Comparison of ENCODE assay signal across 11 cellular contexts in the genomic region with DNA sequence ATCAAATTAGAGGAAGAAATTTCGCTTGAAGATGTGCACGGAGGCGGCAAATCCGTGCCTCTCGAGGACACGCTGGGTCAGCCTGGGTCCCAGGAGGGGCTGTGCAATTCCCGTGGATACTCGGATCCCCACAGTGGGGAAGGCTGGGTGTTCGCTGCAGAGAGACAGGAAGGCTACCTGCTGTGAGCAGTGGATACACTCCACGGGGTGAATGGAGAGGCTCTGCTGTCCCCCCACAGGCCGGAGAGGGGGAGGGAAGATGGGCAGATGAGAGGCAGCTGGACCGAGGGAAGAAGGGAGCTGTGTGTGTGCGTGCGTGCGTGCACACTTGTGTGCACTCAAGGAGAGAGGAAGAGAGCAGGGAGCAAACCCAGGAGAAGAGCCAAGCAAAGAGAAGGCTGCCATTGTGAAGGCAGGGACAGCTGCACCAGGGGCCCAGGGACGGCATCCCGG. TPM values are rescaled to one million over a fixed set of nuclear protein-coding genes. Genes with fewer than 3 reads are reported as not detected.
DNase-seq lines count a peak whose midpoint lies in the region; ATAC-seq and TF ChIP-seq lines count a peak whose summit lies in the region.
"Had no signal": no experiment of that assay in that cellular context is flagged by ENCODE, and none has a peak within 500 bp of the region (broad histone marks: within the 10 kb centered on the region; RNA-seq: fewer than 3 reads in every experiment).

No MANE protein-coding gene starts in this region.

- H3K4me1 Mint-ChIP-seq in activated CD8-positive, alpha-beta T cell treated with anti-CD3 and anti-CD28 coated beads for 36 hours (ENCODE audit: low read depth): peaks cover 33% of the 10 kb centered on the region

- no peaks in the 10 kb centered on the region for H3K27me3 ChIP-seq in A673 (replicated peaks; ENCODE audit: insufficient read depth, low read depth, low read length, poor library complexity)
- H3K27me3 ChIP-seq in lower lobe of right lung (ENCODE audit: low read depth): no peaks in the 10 kb centered on the region
- H3K27me3 ChIP-seq in breast epithelium: no peaks in the 10 kb centered on the region
- H3K27me3 ChIP-seq: cardiac muscle cell had no signal

- no peaks in the 10 kb centered on the region for H3K27me3 Mint-ChIP-seq in activated CD8-positive, alpha-beta T cell treated with anti-CD3 and anti-CD28 coated beads for 36 hours

- H3K27ac ChIP-seq in A673 (ENCODE audit: low read depth, low read length, poor library complexity, severe bottlenecking): no peak overlapping the region
- peak overlapping the region; percentile 37 for H3K27ac ChIP-seq in lower lobe of right lung
- H3K27ac ChIP-seq in breast epithelium: no peak overlapping the region
- H3K27ac ChIP-seq: cardiac muscle cell, WERI-Rb-1 had no signal

- H3K4me3 Mint-ChIP-seq in activated CD8-positive, alpha-beta T cell treated with anti-CD3 and anti-CD28 coated beads for 36 hours: peak overlapping the region; percentile 79

- no peaks in the 10 kb centered on the region for H3K9me3 ChIP-seq in A673 (ENCODE audit: low read depth, low read length, poor library complexity, severe bottlenecking)
- H3K9me3 ChIP-seq in lower lobe of right lung: no peaks in the 10 kb centered on the region
- no peaks in the 10 kb centered on the region for H3K9me3 ChIP-seq in breast epithelium

- DNase-seq in A673 (ENCODE audit: low spot score) (peak; percentile 42), lower lobe of right lung (no peak), HUDEP-2 (lab: John Stamatoyannopoulos, UW; ENCODE audit: unreplicated experiment in 76 of 76) (no peak), D341Med (ENCODE audit: low spot score) (no peak), breast epithelium (ENCODE audit: low spot score in 2 of 2) (no peak), DMS79 (lab: John Stamatoyannopoulos, UW) (no peak)
- DNase-seq in activated CD8-positive, alpha-beta T cell treated with anti-CD3 and anti-CD28 coated beads for 36 hours: no peak
- DNase-seq: NCI-H226, WERI-Rb-1 had no signal

- no peaks in the 10 kb centered on the region for H3K9me3 Mint-ChIP-seq in activated CD8-positive, alpha-beta T cell treated with anti-CD3 and anti-CD28 coated beads for 36 hours

- H3K4me1 ChIP-seq in A673 (ENCODE audit: insufficient read depth, low read length, poor library complexity, severe bottlenecking) (peaks cover 15% of the 10 kb centered on the region), lower lobe of right lung (peaks cover 16% of the 10 kb centered on the region), breast epithelium (no peaks in the 10 kb centered on the region)

- no peak overlapping the region for H3K4me3 ChIP-seq in A673 (ENCODE audit: low read depth, low read length, poor library complexity, severe bottlenecking)
- H3K4me3 ChIP-seq in lower lobe of right lung: no peak overlapping the region
- no peak overlapping the region for H3K4me3 ChIP-seq in breast epithelium
- H3K4me3 ChIP-seq: cardiac muscle cell had no signal

- H3K27ac Mint-ChIP-seq in activated CD8-positive, alpha-beta T cell treated with anti-CD3 and anti-CD28 coated beads for 36 hours: peak overlapping the region; percentile 96

- BruUV-seq in A673 (replicated peaks; lab: Mats Ljungman, UMichigan): no TSS peak

- ATAC-seq in GM21515 (IDR thresholded peaks at IDR 0.05; ENCODE audit: unreplicated experiment) (peak; percentile 13), lower lobe of right lung (peak; percentile 17 to 19)
- ATAC-seq in activated CD8-positive, alpha-beta T cell treated with anti-CD3 and anti-CD28 coated beads for 36 hours: no peak

- no peaks in the 10 kb centered on the region for H3K36me3 ChIP-seq in A673 (ENCODE audit: insufficient read depth, low read length, poor library complexity, severe bottlenecking)
- no peaks in the 10 kb centered on the region for H3K36me3 ChIP-seq in lower lobe of right lung
- H3K36me3 ChIP-seq in breast epithelium: no peaks in the 10 kb centered on the region
- H3K36me3 ChIP-seq: cardiac muscle cell, WERI-Rb-1 had no signal

- no peak for TF ChIP-seq POLR2A in breast epithelium (IDR thresholded peaks at IDR 0.05)

- CTCF ChIA-PET in A673 (lab: Charles Lee): no interaction called here
- CTCF ChIA-PET in activated CD8-positive, alpha-beta T cell treated with anti-CD3 and anti-CD28 coated beads for 36 hours (lab: Charles Lee): interaction anchor here (1.2 to 3.1 kb wide), 2 partner anchors 51 to 893 kb away, joined by 3 to 23 read pairs; no protein-coding TSS in a partner anchor

- intact Hi-C loops in A673 (cut with micrococcal nuclease; ENCODE audit: unreplicated experiment) (loop anchor here (2.0 to 5.0 kb wide), 2 partner anchors 54 to 893 kb away; no protein-coding TSS in a partner anchor), lower lobe of right lung (cut with DNase I) (no loop called here), breast epithelium (cut with DNase I; ENCODE audit: low total_unique reads) (no loop called here)
- intact Hi-C loops in activated CD8-positive, alpha-beta T cell treated with anti-CD3 and anti-CD28 coated beads for 36 hours (cut with micrococcal nuclease): no loop called here

- H3K36me3 Mint-ChIP-seq in activated CD8-positive, alpha-beta T cell treated with anti-CD3 and anti-CD28 coated beads for 36 hours (ENCODE audit: low read depth): peaks cover 7% of the 10 kb centered on the region

- POLR2A ChIA-PET in A673 (lab: Charles Lee; ENCODE audit: low non-redundant PET): no interaction called here
- POLR2A ChIA-PET in activated CD8-positive, alpha-beta T cell treated with anti-CD3 and anti-CD28 coated beads for 36 hours (lab: Charles Lee): no interaction called here

- no peak for TF ChIP-seq CTCF in A673 (conservative IDR thresholded peaks at IDR 0.05; ENCODE audit: low read depth, low read length)
- TF ChIP-seq CTCF in activated CD8-positive, alpha-beta T cell treated with anti-CD3 and anti-CD28 coated beads for 36 hours (IDR thresholded peaks at IDR 0.05): no peak
- no peak for TF ChIP-seq CTCF in lower lobe of right lung (IDR thresholded peaks at IDR 0.05)
- TF ChIP-seq CTCF in breast epithelium (IDR thresholded peaks at IDR 0.05): no peak

RNA-seq across cellular contexts. Expression of a gene that starts 57.3 kb away (rescaled TPM):
- total RNA-seq in A673 (2021): 0.68 and 0.69 TPM in 2 replicates
- total RNA-seq in activated CD8-positive, alpha-beta T cell treated with anti-CD3 and anti-CD28 coated beads for 36 hours: under 1 TPM; 0.47 to 0.50 TPM
- total RNA-seq in lower lobe of right lung: 34.6 TPM
- 10 to 100 TPM; 36.3 to 62.5 (median 58.0) TPM for total RNA-seq in breast epithelium

Comparison
In these comparisons a context has a peak if more than half of its experiments do, and no peak if none do; other contexts are left out.
1. RNA of a gene that starts 57.3 kb away (total RNA-seq): 36.3 to 62.5 TPM in breast epithelium and 34.6 TPM in lower lobe of right lung (single experiment); 0.68 to 0.69 TPM in A673 and 0.47 to 0.50 TPM in activated CD8-positive, alpha-beta T cell treated with anti-CD3 and anti-CD28 coated beads for 36 hours; every median in the first group is over 10 times any median in the second.